29 cellular contexts compared by ENCODE assay signal in the genomic region with DNA sequence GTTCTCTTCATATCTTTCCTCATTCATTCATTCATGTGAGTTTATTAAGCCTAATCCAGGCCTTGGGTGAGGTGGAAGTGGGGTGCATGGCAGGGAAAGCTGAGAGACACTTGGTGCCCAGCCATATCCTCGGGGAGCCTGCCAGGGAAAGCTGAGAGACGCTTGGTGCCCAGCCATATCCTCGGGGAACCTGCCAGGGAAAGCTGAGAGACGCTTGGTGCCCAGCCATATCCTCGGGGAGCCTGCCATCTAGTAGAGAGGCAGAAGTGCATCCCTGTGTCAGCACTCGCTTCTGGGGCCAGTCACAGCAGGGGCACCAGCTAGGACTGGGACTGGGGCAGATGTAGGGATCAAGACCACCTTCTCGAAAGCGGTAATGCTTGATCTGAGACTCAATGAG.
"Had no signal": no experiment of that assay in that cellular context is flagged by ENCODE, and none has a peak within 500 bp of the region (broad histone marks: within the 10 kb centered on the region; RNA-seq: fewer than 3 reads in every experiment).

No MANE protein-coding gene starts in this region.

- H3K36me3 Mint-ChIP-seq: activated naive CD4-positive, alpha-beta T cell treated with anti-CD3 and anti-CD28 coated beads, Interleukin-2, amount 50 U/mL, for 24 hours had no signal

- H3K36me3 ChIP-seq: adrenal gland, breast epithelium, WERI-Rb-1 had no signal

- H3K4me3 Mint-ChIP-seq: activated CD8-positive, alpha-beta T cell treated with anti-CD3 and anti-CD28 coated beads for 36 hours; activated naive CD4-positive, alpha-beta T cell treated with anti-CD3 and anti-CD28 coated beads, Interleukin-2, amount 50 U/mL, for 24 hours; activated T-cell treated with anti-CD3 and anti-CD28 coated beads, Interleukin-2, amount 50 U/mL, for 72 hours; activated T-helper 17 cell treated with anti-CD3 and anti-CD28 coated beads, Interleukin-2, amount 50 U/mL, for 72 hours had no signal

- H3K4me3 ChIP-seq: adrenal gland, body of pancreas, breast epithelium had no signal

- H3K27ac ChIP-seq: adrenal gland, body of pancreas, breast epithelium, KMS-11, WERI-Rb-1 had no signal

- H3K9me3 Mint-ChIP-seq: activated CD8-positive, alpha-beta T cell treated with anti-CD3 and anti-CD28 coated beads for 36 hours; activated naive CD4-positive, alpha-beta T cell treated with anti-CD3 and anti-CD28 coated beads, Interleukin-2, amount 50 U/mL, for 24 hours; activated T-cell treated with anti-CD3 and anti-CD28 coated beads, Interleukin-2, amount 50 U/mL, for 72 hours; activated T-helper 17 cell treated with anti-CD3 and anti-CD28 coated beads, Interleukin-2, amount 50 U/mL, for 72 hours had no signal

- H3K4me1 ChIP-seq: adrenal gland, body of pancreas, breast epithelium had no signal

- H3K27ac Mint-ChIP-seq: activated CD8-positive, alpha-beta T cell treated with anti-CD3 and anti-CD28 coated beads for 36 hours; activated naive CD4-positive, alpha-beta T cell treated with anti-CD3 and anti-CD28 coated beads, Interleukin-2, amount 50 U/mL, for 24 hours; activated T-cell treated with anti-CD3 and anti-CD28 coated beads, Interleukin-2, amount 50 U/mL, for 72 hours; activated T-helper 17 cell treated with anti-CD3 and anti-CD28 coated beads, Interleukin-2, amount 50 U/mL, for 72 hours had no signal

- H3K4me1 Mint-ChIP-seq: activated naive CD4-positive, alpha-beta T cell treated with anti-CD3 and anti-CD28 coated beads, Interleukin-2, amount 50 U/mL, for 24 hours; activated T-helper 17 cell treated with anti-CD3 and anti-CD28 coated beads, Interleukin-2, amount 50 U/mL, for 72 hours had no signal

- H3K27me3 ChIP-seq: body of pancreas had no signal

- DNase-seq: activated CD4-positive, alpha-beta T cell treated with anti-CD3 and anti-CD28 coated beads for 1 hour; activated CD4-positive, alpha-beta T cell treated with anti-CD3 and anti-CD28 coated beads for 48 hours; activated CD4-positive, CD25-positive, alpha-beta regulatory T cell; activated CD8-positive, alpha-beta T cell treated with anti-CD3 and anti-CD28 coated beads for 36 hours; activated gamma-delta T cell; activated naive CD4-positive, alpha-beta T cell treated with Interleukin-2 at 50 U/mL for 16 hours; activated T-cell treated with anti-CD3 and anti-CD28 coated beads, Interleukin-2, amount 50 U/mL, for 1 hour; activated T-cell treated with anti-CD3 and anti-CD28 coated beads, Interleukin-2, amount 50 U/mL, for 72 hours; adrenal gland; body of pancreas; NCI-H1092 treated with DMSO at 0.1 percent for 48 hours; NCI-H1417; NCI-H146; NCI-H187; NCI-H2029 treated with DMSO at 0.1 percent for 48 hours; NCI-H2107; NCI-H2171; NCI-H2227 treated with DMSO at 0.1 percent for 48 hours; NCI-H524 treated with DMSO at 0.1 percent for 48 hours; SIG-M5; SW 1271; T-helper 1 cell; T-helper 2 cell; T-helper 9 cell; WERI-Rb-1 had no signal

- H3K9me3 ChIP-seq: adrenal gland, body of pancreas had no signal
